In the genomic region with DNA sequence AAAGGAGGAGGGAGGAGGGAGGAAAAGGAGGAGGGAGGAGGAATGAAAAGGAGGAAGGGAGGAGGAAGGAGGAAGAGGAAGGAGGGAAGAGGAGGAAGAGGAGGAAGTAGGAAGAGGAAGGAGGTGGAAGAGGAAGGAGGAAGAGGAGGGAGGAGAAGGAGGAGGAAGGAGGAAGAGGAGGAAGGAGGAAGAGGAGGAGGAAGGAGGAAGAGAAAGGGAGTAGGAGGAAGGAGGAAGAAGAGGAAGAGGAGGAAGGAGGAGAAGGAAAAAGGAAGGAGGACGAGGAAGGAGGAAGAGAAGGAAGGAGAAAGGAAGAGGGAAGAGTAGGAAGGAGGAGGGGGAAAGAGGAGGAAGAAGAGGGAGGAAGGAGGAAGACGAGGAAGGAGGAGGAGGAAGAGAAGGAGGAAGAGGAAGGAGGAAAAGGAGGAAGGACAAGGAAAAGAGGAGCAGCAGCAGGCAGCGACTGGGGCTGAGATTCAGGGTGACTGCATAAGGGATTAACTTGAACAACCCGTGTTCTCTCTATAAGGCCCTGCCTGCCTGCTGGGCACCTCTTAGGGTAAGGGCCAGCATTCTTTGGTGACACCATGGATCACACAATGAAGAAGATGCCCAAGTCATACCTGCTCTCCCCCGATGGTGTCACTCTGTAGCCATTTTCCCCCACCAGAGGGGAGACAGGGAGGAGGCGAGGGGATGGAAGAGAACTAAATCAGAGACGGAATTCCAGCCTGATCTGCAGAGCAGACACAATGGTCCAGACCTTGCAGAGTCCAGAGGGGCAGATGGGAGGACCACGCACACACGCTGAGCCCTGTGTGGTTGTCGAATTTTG, we compare ENCODE assay signal across 18 cellular contexts. TPM values are rescaled to one million over a fixed set of nuclear protein-coding genes. Genes with fewer than 3 reads are reported as not detected.
DNase-seq lines count a peak whose midpoint lies in the region; ATAC-seq and TF ChIP-seq lines count a peak whose summit lies in the region.
"Had no signal": no experiment of that assay in that cellular context is flagged by ENCODE, and none has a peak within 500 bp of the region (broad histone marks: within the 10 kb centered on the region; RNA-seq: fewer than 3 reads in every experiment).

No MANE protein-coding gene starts in this region.

- H3K14ac ChIP-seq in H9 (ENCODE audit: insufficient read depth, low read length) = no peak overlapping the region

- ATAC-seq in SK-N-SH treated with all-trans-retinoic acid at 6 μM for 48 hours = no peak
- no peak for ATAC-seq in sciatic nerve
- ATAC-seq in HG02970 (IDR thresholded peaks at IDR 0.05; ENCODE audit: low FRiP score, unreplicated experiment) = no peak
- ATAC-seq: CD8-positive, alpha-beta T cell; esophagus mucosa had no signal

- no peaks in the 10 kb centered on the region for H3K9me3 ChIP-seq in SK-N-SH
- no peaks in the 10 kb centered on the region for H3K9me3 ChIP-seq in H9 (ENCODE audit: control insufficient read depth, low read depth, low read length)
- no peaks in the 10 kb centered on the region for H3K9me3 ChIP-seq in esophagus squamous epithelium
- H3K9me3 ChIP-seq: left ventricle myocardium inferior, MG63 had no signal

- no peak overlapping the region for H3K4me2 ChIP-seq in SK-N-SH
- no peak overlapping the region for H3K4me2 ChIP-seq in H9 (ENCODE audit: insufficient read depth, insufficient read length, low read length)
- H3K4me2 ChIP-seq: PC-9 had no signal

- no peak overlapping the region for H2BK15ac ChIP-seq in H9 (ENCODE audit: low read depth, low read length)

- H4K91ac ChIP-seq in H9 (ENCODE audit: insufficient read length, low read depth, low read length) = no peak overlapping the region

- H3T11ph ChIP-seq in H9 (ENCODE audit: low read length) = no peak overlapping the region

- no peak overlapping the region for H3K4me3 Mint-ChIP-seq in H9
- H3K4me3 Mint-ChIP-seq: CD8-positive, alpha-beta T cell had no signal

- H3K56ac ChIP-seq in H9 (ENCODE audit: insufficient read length, low read depth, low read length) = no peak overlapping the region

- CTCF ChIA-PET in SK-N-SH (lab: Yijun Ruan, JAX) = no interaction called here

- TF ChIP-seq RAD21 in SK-N-SH (IDR thresholded peaks at IDR 0.05; ENCODE audit: low read length) = no peak

- H2BK5ac ChIP-seq in H9 (ENCODE audit: insufficient read length, low read length) = no peak overlapping the region

- WGBS in SK-N-SH (ENCODE audit: low lambda C conversion rate) = 84% methylated on average over 10 of the region's 10 CpGs
- WGBS in H9 (ENCODE audit: extremely low coverage, insufficient read length, low lambda C conversion rate) = no CpG with 5 or more reads among the region's 10 CpGs
- 78 to 85% methylated on average over 10 of the region's 10 CpGs for WGBS in esophagus squamous epithelium, 2 donors

- H4K20me1 ChIP-seq in SK-N-SH (ENCODE audit: insufficient read depth) = no peaks in the 10 kb centered on the region
- no peaks in the 10 kb centered on the region for H4K20me1 ChIP-seq in H9 (ENCODE audit: control insufficient read depth, insufficient read depth, insufficient read length)

- H3K27me3 Mint-ChIP-seq in H9 (ENCODE audit: low read depth) = no peaks in the 10 kb centered on the region; the same call in 1 of the 2 replicates

- H2AK5ac ChIP-seq in H9 (ENCODE audit: insufficient read length, low read length) = no peak overlapping the region

- no peak overlapping the region for H3K27ac ChIP-seq in SK-N-SH (ENCODE audit: low read depth in 2 of 2, low read length in 1 of 2)
- H3K27ac ChIP-seq in H9 (ENCODE audit: insufficient read length, low read depth, low read length) = no peak overlapping the region
- H3K27ac ChIP-seq in esophagus squamous epithelium = no peak overlapping the region
- H3K27ac ChIP-seq: left ventricle myocardium inferior, PC-9, SK-N-MC had no signal

- H3K18ac ChIP-seq in H9 (ENCODE audit: insufficient read length, low read depth, low read length) = no peak overlapping the region

- H3K23ac ChIP-seq in H9 (ENCODE audit: insufficient read length, low read depth, low read length) = no peak overlapping the region

- DNase-seq in SK-N-SH (peak; percentile 41), H9 (peak; percentile 31), SW480 (ENCODE audit: low spot score) (peak; percentile 47), sciatic nerve (ENCODE audit: low spot score) (peak; percentile 36), esophagus squamous epithelium (lab: John Stamatoyannopoulos, UW) (no peak), HUDEP-2 (lab: John Stamatoyannopoulos, UW; ENCODE audit: unreplicated experiment in 76 of 76) (no peak)
- DNase-seq: activated effector memory CD4-positive, alpha-beta T cell treated with Interleukin-2 at 50 U/mL for 16 hours; CD8-positive, alpha-beta T cell; left ventricle myocardium inferior; MG63; NCI-H187; PC-9; T1000 had no signal

- no peak overlapping the region for H3K4ac ChIP-seq in H9 (ENCODE audit: low read depth, low read length)

- POLR2A ChIA-PET in SK-N-SH (lab: Yijun Ruan, JAX) = no interaction called here

- H3K4me1 ChIP-seq in SK-N-SH (ENCODE audit: control insufficient read depth in 1 of 2, insufficient read depth in 2 of 2, low read depth in 1 of 2, low read length in 1 of 2) (peaks cover 0 to 18% of the 10 kb centered on the region in 2 experiments; a peak in 1 of 4 replicates), H9 (ENCODE audit: insufficient read depth, low read length) (no peaks in the 10 kb centered on the region), esophagus squamous epithelium (peaks cover 0 to 15% (median 3%) of the 10 kb centered on the region in 3 donors)

- H3K27me3 ChIP-seq in SK-N-SH (ENCODE audit: insufficient read depth) = no peaks in the 10 kb centered on the region
- no peaks in the 10 kb centered on the region for H3K27me3 ChIP-seq in H9 (ENCODE audit: insufficient read depth, low read length)
- H3K27me3 ChIP-seq in esophagus squamous epithelium = no peaks in the 10 kb centered on the region
- H3K27me3 ChIP-seq: MG63 had no signal

- H3K4me1 Mint-ChIP-seq in H9 = peaks cover 5 to 6% of the 10 kb centered on the region in 2 experiments

- H2AFZ ChIP-seq in SK-N-SH (ENCODE audit: low read depth) = no peak overlapping the region
- H2AFZ ChIP-seq in H9 (ENCODE audit: low read length) = no peak overlapping the region
- H2AFZ ChIP-seq: PC-9 had no signal

- H3K9me3 Mint-ChIP-seq in H9 = peaks cover 4 to 6% of the 10 kb centered on the region in 2 experiments; a peak in 2 of 5 replicates
- H3K9me3 Mint-ChIP-seq: CD8-positive, alpha-beta T cell had no signal

- no peaks in the 10 kb centered on the region for H3K79me1 ChIP-seq in H9 (ENCODE audit: insufficient read depth, low read depth, low read length, poor library complexity, severe bottlenecking)

- H3K36me3 Mint-ChIP-seq in H9 (ENCODE audit: insufficient read depth in 1 of 3, low read depth in 3 of 3) = peaks cover 0 to 11% (median 6%) of the 10 kb centered on the region in 3 experiments; a peak in 6 of 7 replicates
- H3K36me3 Mint-ChIP-seq: CD8-positive, alpha-beta T cell had no signal

- intact Hi-C loops in sciatic nerve (cut with DNase I) = loop anchor here (10.0 kb wide), 1 partner anchor 70 kb away; no protein-coding TSS in a partner anchor
- intact Hi-C loops in esophagus squamous epithelium (cut with DNase I) = no loop called here

- H3K9me2 ChIP-seq in SK-N-SH = no peaks in the 10 kb centered on the region

- H3K27ac Mint-ChIP-seq in H9 = peak overlapping the region in 1 of 3 experiments; percentile 70; a peak in 1 of 7 replicates
- H3K27ac Mint-ChIP-seq: CD8-positive, alpha-beta T cell had no signal

- H3K9ac ChIP-seq in SK-N-SH (no peak overlapping the region), H9 (ENCODE audit: extremely low read depth, insufficient read length, low read length) (no peak overlapping the region)

- no peak overlapping the region for H2BK12ac ChIP-seq in H9 (ENCODE audit: insufficient read length, low read depth, low read length)

- H4K8ac ChIP-seq in H9 (replicated peaks; ENCODE audit: insufficient read length, low read depth, low read length) = no peak overlapping the region

- no peak for TF ChIP-seq EP300 in SK-N-SH (IDR thresholded peaks at IDR 0.05; ENCODE audit: borderline replicate concordance in 1 of 2, low read depth in 1 of 2, low read length in 1 of 2)

- no peak overlapping the region for H4K5ac ChIP-seq in H9 (ENCODE audit: insufficient read length, low read depth, low read length)

- H2BK120ac ChIP-seq in H9 (ENCODE audit: low read depth, low read length, poor library complexity, severe bottlenecking) = no peak overlapping the region

- TF ChIP-seq CTCF in SK-N-SH (IDR thresholded peaks at IDR 0.05) (no peak), H9 (conservative IDR thresholded peaks at IDR 0.05) (peak; percentile 12; the same call in 1 of the 3 replicates), esophagus squamous epithelium (IDR thresholded peaks at IDR 0.05) (no peak)

- no peak for TF ChIP-seq POLR2A in esophagus squamous epithelium (IDR thresholded peaks at IDR 0.05)

- no peaks in the 10 kb centered on the region for H3K79me2 ChIP-seq in SK-N-SH (ENCODE audit: insufficient read depth)
- no peaks in the 10 kb centered on the region for H3K79me2 ChIP-seq in H9 (ENCODE audit: insufficient read depth, low read length)

- no peaks in the 10 kb centered on the region for H3K23me2 ChIP-seq in H9 (ENCODE audit: insufficient read length, low read depth, low read length, poor library complexity, severe bottlenecking)

- H2BK20ac ChIP-seq in H9 (ENCODE audit: low read depth, low read length, poor library complexity, severe bottlenecking) = no peak overlapping the region

- no peaks in the 10 kb centered on the region for H3F3A ChIP-seq in SK-N-SH (replicated peaks; ENCODE audit: insufficient read depth)

- no peak overlapping the region for H3K4me3 ChIP-seq in SK-N-SH (ENCODE audit: low read depth in 2 of 2, low read length in 1 of 2)
- no peak overlapping the region for H3K4me3 ChIP-seq in esophagus squamous epithelium
- H3K4me3 ChIP-seq: left ventricle myocardium inferior, MG63, PC-9, SK-N-MC had no signal

- no peaks in the 10 kb centered on the region for H3K36me3 ChIP-seq in SK-N-SH (replicated peaks in 1 of 2; ENCODE audit: control insufficient read depth in 1 of 2, insufficient read depth in 2 of 2, low read length in 1 of 2)
- H3K36me3 ChIP-seq in esophagus squamous epithelium = peaks cover 0 to 9% (median 0%) of the 10 kb centered on the region in 3 donors
- H3K36me3 ChIP-seq: left ventricle myocardium inferior, MG63 had no signal

TF ChIP-seq in SK-N-SH treated with all-trans-retinoic acid at 6 μM for 48 hours, 23 proteins besides CTCF, POLR2A, EP300 and RAD21 (continues in another document):
- TF ChIP-seq SNAI2 (CRISPR knock-in tag; IDR thresholded peaks at IDR 0.05) (no peak), RARB (CRISPR knock-in tag; IDR thresholded peaks at IDR 0.05) (no peak), BACH2 (CRISPR knock-in tag; IDR thresholded peaks at IDR 0.05; ENCODE audit: borderline replicate concordance) (no peak)

RNA-seq across cellular contexts. Expression of a gene that starts 1.4 kb away (rescaled TPM):
- polyA plus RNA-seq in SK-N-SH (2012; rRNA removed) = 0.18 and 0.19 TPM in 2 replicates
- polyA plus RNA-seq in SK-N-SH (2012; cell fraction: cytosol; rRNA removed) = 0.17 and 0.26 TPM in 2 replicates
- polyA plus RNA-seq in SK-N-SH (2012; cell fraction: nucleus; rRNA removed) = 0.27 and 0.36 TPM in 2 replicates
- total RNA-seq in H9 (2021) = 4.2 and 4.4 TPM in 2 replicates
- 64.0 TPM for total RNA-seq in sciatic nerve
- 10 to 100 TPM in 2 of 4 donors, 1 to 10 TPM in 2; 3.2 to 26.6 (median 9.1) TPM for total RNA-seq in esophagus squamous epithelium
- total RNA-seq: NCI-H460, PC-9 had no signal

RNA-seq across cellular contexts. Expression of a gene that starts 40.9 kb away (rescaled TPM):
- polyA plus RNA-seq in SK-N-SH (2012; rRNA removed) = 41.3 and 54.1 TPM in 2 replicates
- 25.3 and 37.7 TPM in 2 replicates for polyA plus RNA-seq in SK-N-SH (2012; cell fraction: cytosol; rRNA removed)
- polyA plus RNA-seq in SK-N-SH (2012; cell fraction: nucleus; rRNA removed) = 114 and 150 TPM in 2 replicates
- total RNA-seq in H9 (2021) (41.0 and 42.5 TPM in 2 replicates), sciatic nerve (75.9 TPM), esophagus squamous epithelium (10 to 100 TPM; 15.5 to 39.7 (median 27.5) TPM)

Comparison
In these comparisons a context has a peak if more than half of its experiments do, and no peak if none do; other contexts are left out.
1. DNase-seq: peak in SK-N-SH (single experiment), H9 (single experiment), SW480 (single experiment) and sciatic nerve (single experiment); none in esophagus squamous epithelium (single experiment) and HUDEP-2 (0 of 76).